In the genomic region with DNA sequence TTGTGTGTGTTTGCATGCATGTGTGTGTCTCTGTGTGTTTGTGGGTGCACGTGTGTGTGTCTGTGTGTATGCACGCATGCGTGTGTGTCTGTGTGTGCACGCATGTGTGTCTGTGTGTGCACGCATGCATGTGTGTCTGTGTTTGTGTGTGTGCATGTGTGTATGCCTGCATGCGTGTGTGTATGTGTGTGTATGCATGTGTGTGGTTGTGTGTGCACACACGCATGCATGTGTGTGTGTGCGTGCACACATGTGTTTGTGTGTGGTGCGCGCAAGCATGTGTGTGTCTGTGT, we compare ENCODE assay signal across 24 cellular contexts.
A peak's percentile ranks its signal among the peaks of the same experiment; 100 is the strongest.
DNase-seq lines count a peak whose midpoint lies in the region; ATAC-seq, FAIRE-seq and TF ChIP-seq lines count a peak whose summit lies in the region.
"Had no signal": no experiment of that assay in that cellular context is flagged by ENCODE, and none has a peak within 500 bp of the region (broad histone marks: within the 10 kb centered on the region; RNA-seq: fewer than 3 reads in every experiment).

No MANE protein-coding gene starts in this region.

- no peak overlapping the region for H2AK5ac ChIP-seq in mesenchymal stem cell (ENCODE audit: low read length, severe bottlenecking)

- H3K4me2 ChIP-seq in K562 (ENCODE audit: insufficient read depth, low read length) (no peak overlapping the region), mesenchymal stem cell (ENCODE audit: low read length, poor library complexity, severe bottlenecking) (no peak overlapping the region)
- H3K4me2 ChIP-seq: BLaER1 treated with 17β-estradiol and CSF1 and Interleukin-3, amounts not matched to agents 10 nM and 100 nM had no signal

- H2BK15ac ChIP-seq in mesenchymal stem cell (ENCODE audit: low read depth, poor library complexity, severe bottlenecking): no peak overlapping the region

- H4K20me1 ChIP-seq in K562 (replicated peaks; ENCODE audit: control insufficient read depth, insufficient read depth, low read length): no peaks in the 10 kb centered on the region
- H4K20me1 ChIP-seq: BLaER1 treated with 17β-estradiol and CSF1 and Interleukin-3, amounts not matched to agents 10 nM and 100 nM had no signal

- H3K27me3 ChIP-seq in right atrium auricular region (no peaks in the 10 kb centered on the region), K562 (ENCODE audit: control insufficient read depth in 2 of 2, insufficient read depth in 2 of 2, low read length in 2 of 2) (peaks cover 3 to 32% of the 10 kb centered on the region in 2 experiments), mesenchymal stem cell (ENCODE audit: control insufficient read depth in 1 of 2, insufficient read depth in 1 of 2, low read length in 2 of 2) (peaks cover 8 to 30% of the 10 kb centered on the region in 2 experiments), vagina (no peaks in the 10 kb centered on the region)
- H3K27me3 ChIP-seq: BLaER1 treated with 17β-estradiol and CSF1 and Interleukin-3, amounts not matched to agents 10 nM and 100 nM had no signal

- H2AFZ ChIP-seq in K562 (ENCODE audit: low read depth, low read length): no peak overlapping the region
- H2AFZ ChIP-seq in mesenchymal stem cell (ENCODE audit: low read depth, low read length): no peak overlapping the region

- H3K79me2 ChIP-seq in K562 (ENCODE audit: control insufficient read depth, insufficient read depth, low read length): no peaks in the 10 kb centered on the region

- FAIRE-seq in K562 (lab: Jason Lieb, UNC): no peak
- FAIRE-seq: G401.6, GM19239 had no signal

- CTCF ChIA-PET in K562 (lab: Yijun Ruan, JAX; ENCODE audit: low intra/inter-chr PET ratio): no interaction called here

- no TSS peak for BruUV-seq in K562 (replicated peaks; lab: Mats Ljungman, UMichigan)

- POLR2A ChIA-PET in K562 (lab: Yijun Ruan, JAX): interaction anchor here (0.6 kb wide), 1 partner anchor 300 kb away, joined by 3 read pairs; no protein-coding TSS in a partner anchor

- DNase-seq in right atrium auricular region (ENCODE audit: low spot score) (peak; percentile 7), left cardiac atrium (no peak), K562 (ENCODE audit: extremely low read depth in 1 of 4, low spot score in 3 of 4) (no peak), mesenchymal stem cell (no peak), vagina (ENCODE audit: extremely low spot score in 2 of 2) (peak; percentile 52 to 58), AML-193 (lab: John Stamatoyannopoulos, UW) (no peak), NOMO-1 treated with DMSO at 0.1 percent for 48 hours (lab: John Stamatoyannopoulos, UW; ENCODE audit: unreplicated experiment) (no peak), dedifferentiated amniotic fluid mesenchymal stem cell (ENCODE audit: extremely low spot score) (no peak)
- DNase-seq: CD4-positive, alpha-beta T cell; COR-L47; DMS53; HFFc6; NCI-H1048; NCI-H1417 treated with DMSO at 0.1 percent for 48 hours; NCI-H1694 treated with DMSO at 0.1 percent for 48 hours; NCI-H2081; NCI-H2227 treated with DMSO at 0.1 percent for 48 hours; NCI-H526 treated with DMSO at 0.1 percent for 48 hours; SHP77 had no signal

- no peak overlapping the region for H4K8ac ChIP-seq in mesenchymal stem cell (ENCODE audit: low read length)

- no peak overlapping the region for H3K4ac ChIP-seq in mesenchymal stem cell (ENCODE audit: low read depth in 1 of 2, low read length in 2 of 2)

- no peak overlapping the region for H2BK120ac ChIP-seq in mesenchymal stem cell (ENCODE audit: low read depth, low read length)

- H3K9me3 ChIP-seq in right atrium auricular region (peaks cover 0 to 12% of the 10 kb centered on the region in 2 donors), K562 (replicated peaks; ENCODE audit: control insufficient read depth, insufficient read depth, low read depth, low read length) (peaks cover 4% of the 10 kb centered on the region; the same call in 1 of the 2 replicates), mesenchymal stem cell (ENCODE audit: control insufficient read depth, low read length) (peaks cover 10% of the 10 kb centered on the region), vagina (no peaks in the 10 kb centered on the region)

- TF ChIP-seq EP300 in K562 (IDR thresholded peaks at IDR 0.05; ENCODE audit: low read length): no peak

- no peaks in the 10 kb centered on the region for H3K79me1 ChIP-seq in mesenchymal stem cell (replicated peaks; ENCODE audit: low read length, poor library complexity, severe bottlenecking)

- 54% methylated on average over 8 of the region's 10 CpGs for whole genome bisulfite sequencing in K562 (ENCODE audit: insufficient coverage, low coverage, missing lambda C conversion rate)
- 86% methylated on average over 10 of the region's 10 CpGs for WGBS in mesenchymal stem cell

- H3K36me3 ChIP-seq in right atrium auricular region (no peaks in the 10 kb centered on the region), K562 (ENCODE audit: control insufficient read depth, insufficient read depth, low read length) (no peaks in the 10 kb centered on the region), mesenchymal stem cell (ENCODE audit: control insufficient read depth in 1 of 2, insufficient read depth in 2 of 2, low read depth in 1 of 2, low read length in 2 of 2) (no peaks in the 10 kb centered on the region), vagina (no peaks in the 10 kb centered on the region)
- H3K36me3 ChIP-seq: BLaER1 treated with 17β-estradiol and CSF1 and Interleukin-3, amounts not matched to agents 10 nM and 100 nM had no signal

- TF ChIP-seq CTCF in right atrium auricular region (IDR thresholded peaks at IDR 0.05): no peak
- TF ChIP-seq CTCF in K562 (IDR thresholded peaks at IDR 0.05 in 2 of 3, conservative IDR thresholded peaks at IDR 0.05 in 1 of 3; ENCODE audit: insufficient read depth in 2 of 3, low read depth in 1 of 3, low read length in 3 of 3): no peak
- no peak for TF ChIP-seq CTCF in vagina (IDR thresholded peaks at IDR 0.05)

- H2BK5ac ChIP-seq in mesenchymal stem cell (ENCODE audit: low read depth, low read length, poor library complexity, severe bottlenecking): no peak overlapping the region

- H3K4me1 ChIP-seq in right atrium auricular region (peaks cover 4% of the 10 kb centered on the region in 2 donors), K562 (replicated peaks in 1 of 2; ENCODE audit: control insufficient read depth in 2 of 2, insufficient read depth in 2 of 2, low read length in 2 of 2) (no peaks in the 10 kb centered on the region), mesenchymal stem cell (ENCODE audit: control insufficient read depth, insufficient read depth, low read depth, low read length) (peaks cover 2% of the 10 kb centered on the region), vagina (no peaks in the 10 kb centered on the region)

- ATAC-seq in left cardiac atrium: no peak
- ATAC-seq in K562: no peak
- ATAC-seq: Panc1 had no signal

- TF ChIP-seq POLR2A in K562 (conservative IDR thresholded peaks at IDR 0.05) (no peak), vagina (IDR thresholded peaks at IDR 0.05) (no peak)

- H3K23ac ChIP-seq in mesenchymal stem cell (ENCODE audit: low read length in 2 of 2): no peak overlapping the region

- H3K4me3 ChIP-seq in right atrium auricular region: no peak overlapping the region
- no peak overlapping the region for H3K4me3 ChIP-seq in K562
- no peak overlapping the region for H3K4me3 ChIP-seq in mesenchymal stem cell (ENCODE audit: insufficient read depth in 1 of 2, low read depth in 1 of 2, low read length in 2 of 2)
- no peak overlapping the region for H3K4me3 ChIP-seq in vagina
- H3K4me3 ChIP-seq: BLaER1 treated with 17β-estradiol and CSF1 and Interleukin-3, amounts not matched to agents 10 nM and 100 nM had no signal

- H3K14ac ChIP-seq in mesenchymal stem cell (ENCODE audit: low read length in 2 of 2): no peak overlapping the region

- no peak for TF ChIP-seq RAD21 in K562 (CRISPR knock-in tag; conservative IDR thresholded peaks at IDR 0.05 in 1 of 2, IDR thresholded peaks at IDR 0.05 in 1 of 2)

- H3K9ac ChIP-seq in K562 (ENCODE audit: insufficient read depth in 1 of 2, low read depth in 2 of 2, low read length in 2 of 2) (no peak overlapping the region), mesenchymal stem cell (ENCODE audit: low read length) (no peak overlapping the region)
- H3K9ac ChIP-seq: BLaER1 treated with 17β-estradiol and CSF1 and Interleukin-3, amounts not matched to agents 10 nM and 100 nM had no signal

- H3K18ac ChIP-seq in mesenchymal stem cell (ENCODE audit: low read depth in 1 of 2, low read length in 2 of 2): no peak overlapping the region

- H2BK12ac ChIP-seq in mesenchymal stem cell (ENCODE audit: low read length in 2 of 2): no peak overlapping the region

- in situ Hi-C loops in K562 (cut with MboI): no loop called here

- intact Hi-C loops in left cardiac atrium (cut with DNase I): no loop called here
- intact Hi-C loops in K562 (cut with micrococcal nuclease): no loop called here
- intact Hi-C loops in vagina (cut with DNase I): no loop called here

- H4K91ac ChIP-seq in mesenchymal stem cell (ENCODE audit: low read length): peak overlapping the region; percentile 52

- H3K9me1 ChIP-seq in K562 (ENCODE audit: control insufficient read depth, insufficient read depth, low read length): no peaks in the 10 kb centered on the region

- H3K27ac ChIP-seq in right atrium auricular region (no peak overlapping the region), K562 (ENCODE audit: extremely low read depth, low read depth, low read length) (no peak overlapping the region; the same call in 2 of the 3 replicates), mesenchymal stem cell (ENCODE audit: low read length, poor library complexity, severe bottlenecking) (no peak overlapping the region), vagina (no peak overlapping the region)
- H3K27ac ChIP-seq: BLaER1 treated with 17β-estradiol and CSF1 and Interleukin-3, amounts not matched to agents 10 nM and 100 nM; RWPE1 had no signal

TF ChIP-seq in K562, 482 proteins besides CTCF, POLR2A, EP300 and RAD21:
- TF ChIP-seq, protein P1, sequence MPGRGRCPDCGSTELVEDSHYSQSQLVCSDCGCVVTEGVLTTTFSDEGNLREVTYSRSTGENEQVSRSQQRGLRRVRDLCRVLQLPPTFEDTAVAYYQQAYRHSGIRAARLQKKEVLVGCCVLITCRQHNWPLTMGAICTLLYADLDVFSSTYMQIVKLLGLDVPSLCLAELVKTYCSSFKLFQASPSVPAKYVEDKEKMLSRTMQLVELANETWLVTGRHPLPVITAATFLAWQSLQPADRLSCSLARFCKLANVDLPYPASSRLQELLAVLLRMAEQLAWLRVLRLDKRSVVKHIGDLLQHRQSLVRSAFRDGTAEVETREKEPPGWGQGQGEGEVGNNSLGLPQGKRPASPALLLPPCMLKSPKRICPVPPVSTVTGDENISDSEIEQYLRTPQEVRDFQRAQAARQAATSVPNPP (IDR thresholded peaks at IDR 0.05; ENCODE audit: borderline replicate concordance, insufficient read depth, insufficient read length): no peak
- TF ChIP-seq, protein P2, sequence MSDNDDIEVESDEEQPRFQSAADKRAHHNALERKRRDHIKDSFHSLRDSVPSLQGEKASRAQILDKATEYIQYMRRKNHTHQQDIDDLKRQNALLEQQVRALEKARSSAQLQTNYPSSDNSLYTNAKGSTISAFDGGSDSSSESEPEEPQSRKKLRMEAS (CRISPR knock-in tag; IDR thresholded peaks at IDR 0.05): peak; percentile 61; the same call in 1 of the 2 replicates

Comparison
In these comparisons a context has a peak if more than half of its experiments do, and no peak if none do; other contexts are left out.
1. DNase-seq: peak in right atrium auricular region (single experiment) and vagina (2 of 2); none in left cardiac atrium (single experiment), K562 (0 of 4), mesenchymal stem cell (single experiment), AML-193 (0 of 2), NOMO-1 treated with DMSO at 0.1 percent for 48 hours (single experiment) and dedifferentiated amniotic fluid mesenchymal stem cell (single experiment).